8 cellular contexts compared by ENCODE assay signal in genomic region chr14:69048456-69048855, GRCh38.
DNase-seq lines count a peak whose midpoint lies in the region; ATAC-seq and TF ChIP-seq lines count a peak whose summit lies in the region.
"Had no signal": no experiment of that assay in that cellular context is flagged by ENCODE, and none has a peak within 500 bp of the region (broad histone marks: within the 10 kb centered on the region; RNA-seq: fewer than 3 reads in every experiment).

No MANE protein-coding gene starts in this region.

- H3K4me3 ChIP-seq in liver (ENCODE audit: low read depth in 1 of 3, low read length in 3 of 3), result no peak overlapping the region

- TF ChIP-seq CTCF in liver (IDR thresholded peaks at IDR 0.05; ENCODE audit: low read depth, low read length, missing input control), result no peak

- H3K27ac ChIP-seq in liver (ENCODE audit: low read depth in 1 of 2, low read length in 2 of 2), result peak overlapping the region; percentile 46 to 90

- H3K9ac ChIP-seq in liver (ENCODE audit: low read depth in 1 of 2, low read length in 2 of 2), result no peak overlapping the region

- WGBS in liver, result 65% methylated on average over 3 of the region's 3 CpGs

- ATAC-seq in activated naive CD4-positive, alpha-beta T cell treated with anti-CD3 and anti-CD28 coated beads, Interleukin-2, amount 50 U/mL, for 72 hours, result peak; percentile 49 to 50
- no peak for ATAC-seq in GM21526 (IDR thresholded peaks at IDR 0.05; ENCODE audit: low FRiP score, unreplicated experiment)

- DNase-seq in DMS79 treated with DMSO at 0.1 percent for 48 hours (lab: John Stamatoyannopoulos, UW) (peak; percentile 93), NCI-H1105 (lab: John Stamatoyannopoulos, UW) (peak; percentile 56), amniotic stem cell (lab: John Stamatoyannopoulos, UW) (no peak), NCI-H187 treated with DMSO at 0.1 percent for 48 hours (lab: John Stamatoyannopoulos, UW) (no peak)
- DNase-seq in activated naive CD4-positive, alpha-beta T cell treated with anti-CD3 and anti-CD28 coated beads, Interleukin-2, amount 50 U/mL, for 72 hours (ENCODE audit: low spot score in 2 of 2), result no peak
- DNase-seq: KG1 had no signal

- H3K27me3 ChIP-seq in liver (ENCODE audit: control insufficient read depth in 4 of 4, insufficient read depth in 4 of 4, low read length in 3 of 4), result no peaks in the 10 kb centered on the region

- peaks cover 13 to 48% (median 34%) of the 10 kb centered on the region in 4 donors for H3K4me1 ChIP-seq in liver (ENCODE audit: control insufficient read depth in 4 of 4, insufficient read depth in 4 of 4, low read length in 3 of 4)

- no peaks in the 10 kb centered on the region for H3K9me3 Mint-ChIP-seq in activated naive CD4-positive, alpha-beta T cell treated with anti-CD3 and anti-CD28 coated beads, Interleukin-2, amount 50 U/mL, for 72 hours

- peaks cover 0 to 3% (median 0%) of the 10 kb centered on the region in 4 donors for H3K36me3 ChIP-seq in liver (ENCODE audit: control insufficient read depth in 4 of 4, insufficient read depth in 3 of 4, low read depth in 1 of 4, low read length in 3 of 4)

- peaks cover 0 to 2% of the 10 kb centered on the region in 2 donors for H3K36me3 Mint-ChIP-seq in activated naive CD4-positive, alpha-beta T cell treated with anti-CD3 and anti-CD28 coated beads, Interleukin-2, amount 50 U/mL, for 72 hours

- TF ChIP-seq RAD21 in liver (IDR thresholded peaks at IDR 0.05), result peak in 1 of 2 donors; percentile 17

- peak overlapping the region in 1 of 2 donors; percentile 67 for H3K27ac Mint-ChIP-seq in activated naive CD4-positive, alpha-beta T cell treated with anti-CD3 and anti-CD28 coated beads, Interleukin-2, amount 50 U/mL, for 72 hours

- no peaks in the 10 kb centered on the region for H3K9me3 ChIP-seq in liver (ENCODE audit: control insufficient read depth in 4 of 4, low read length in 3 of 4)

TF ChIP-seq in liver, 16 proteins besides CTCF, POLR2A, EP300 and RAD21:
- TF ChIP-seq HNF4G (IDR thresholded peaks at IDR 0.05), result no peak
- TF ChIP-seq NR2F2 (IDR thresholded peaks at IDR 0.05), result no peak
- no peak for TF ChIP-seq RXRA (IDR thresholded peaks at IDR 0.05)
- TF ChIP-seq GABPA (IDR thresholded peaks at IDR 0.05 in 1 of 2, conservative IDR thresholded peaks at IDR 0.05 in 1 of 2), result no peak
- TF ChIP-seq SP1 (IDR thresholded peaks at IDR 0.05), result no peak
- TF ChIP-seq MAX (IDR thresholded peaks at IDR 0.05), result no peak
- no peak for TF ChIP-seq HNF4A (conservative IDR thresholded peaks at IDR 0.05)
- no peak for TF ChIP-seq ATF3 (IDR thresholded peaks at IDR 0.05)
- no peak for TF ChIP-seq FOXA2 (IDR thresholded peaks at IDR 0.05)
- TF ChIP-seq JUND (IDR thresholded peaks at IDR 0.05), result no peak
- TF ChIP-seq EGR1 (IDR thresholded peaks at IDR 0.05; ENCODE audit: low read depth in 2 of 2), result no peak
- TF ChIP-seq ZBTB33 (IDR thresholded peaks at IDR 0.05), result no peak
- no peak for TF ChIP-seq YY1 (IDR thresholded peaks at IDR 0.05)
- TF ChIP-seq REST (IDR thresholded peaks at IDR 0.05), result no peak
- no peak for TF ChIP-seq FOXA1 (IDR thresholded peaks at IDR 0.05)
- no peak for TF ChIP-seq TAF1 (conservative IDR thresholded peaks at IDR 0.05)
TF ChIP-seq in liver: peak in this region for 0.

Comparison
In these comparisons a context has a peak if more than half of its experiments do, and no peak if none do; other contexts are left out.
1. DNase-seq: peak in DMS79 treated with DMSO at 0.1 percent for 48 hours (single experiment) and NCI-H1105 (single experiment); none in activated naive CD4-positive, alpha-beta T cell treated with anti-CD3 and anti-CD28 coated beads, Interleukin-2, amount 50 U/mL, for 72 hours (0 of 2), amniotic stem cell (single experiment) and NCI-H187 treated with DMSO at 0.1 percent for 48 hours (single experiment).